ENCODE assay signal across 10 cellular contexts in genomic region chr5:171495122-171495700, GRCh38.
A peak's percentile ranks its signal among the peaks of the same experiment; 100 is the strongest.
DNase-seq lines count a peak whose midpoint lies in the region; TF ChIP-seq lines count a peak whose summit lies in the region.
"Had no signal": no experiment of that assay in that cellular context is flagged by ENCODE, and none has a peak within 500 bp of the region (broad histone marks: within the 10 kb centered on the region; RNA-seq: fewer than 3 reads in every experiment).

No MANE protein-coding gene starts in this region.

- no peak for TF ChIP-seq POLR2A in esophagus muscularis mucosa (IDR thresholded peaks at IDR 0.05; ENCODE audit: low read depth)
- no peak for TF ChIP-seq POLR2A in vagina (IDR thresholded peaks at IDR 0.05)

- H3K36me3 ChIP-seq in NT2/D1 (ENCODE audit: insufficient read depth, insufficient read length, low read length) (no peaks in the 10 kb centered on the region), esophagus muscularis mucosa (no peaks in the 10 kb centered on the region), vagina (no peaks in the 10 kb centered on the region)

- no peaks in the 10 kb centered on the region for H3K36me3 Mint-ChIP-seq in neural crest cell (ENCODE audit: low read depth)
- H3K36me3 Mint-ChIP-seq: stimulated activated naive B cell treated with anti-CD40 and anti-IgM and Interleukin-4, amounts not matched to agents 10 μg/mL and 1 μg/mL and 100 μg/mL, for 72 hours had no signal

- DNase-seq in NT2/D1 (ENCODE audit: low read depth, low spot score) (no peak), esophagus muscularis mucosa (ENCODE audit: extremely low spot score) (no peak), neural crest cell (ENCODE audit: low read depth, low spot score) (no peak), vagina (ENCODE audit: extremely low spot score in 2 of 2) (no peak), T-helper 9 cell (no peak), NK-92 (lab: John Stamatoyannopoulos, UW; ENCODE audit: unreplicated experiment) (no peak), NCI-H510A treated with DMSO at 0.1 percent for 48 hours (lab: John Stamatoyannopoulos, UW) (no peak)
- DNase-seq: activated CD8-positive, alpha-beta memory T cell treated with anti-CD3 and anti-CD28 coated beads for 24 hours; stimulated activated naive B cell treated with anti-CD40 and anti-IgM and Interleukin-4, amounts not matched to agents 10 μg/mL and 1 μg/mL and 100 μg/mL, for 72 hours had no signal

- H3K4me3 Mint-ChIP-seq in neural crest cell = no peak overlapping the region
- H3K4me3 Mint-ChIP-seq: central memory CD8-positive, alpha-beta T cell; stimulated activated naive B cell treated with anti-CD40 and anti-IgM and Interleukin-4, amounts not matched to agents 10 μg/mL and 1 μg/mL and 100 μg/mL, for 72 hours had no signal

- H3K27me3 ChIP-seq in NT2/D1 (ENCODE audit: insufficient read depth, insufficient read length) (no peaks in the 10 kb centered on the region), esophagus muscularis mucosa (no peaks in the 10 kb centered on the region), vagina (no peaks in the 10 kb centered on the region)

- no peaks in the 10 kb centered on the region for H3K9me3 Mint-ChIP-seq in neural crest cell
- H3K9me3 Mint-ChIP-seq: central memory CD8-positive, alpha-beta T cell; stimulated activated naive B cell treated with anti-CD40 and anti-IgM and Interleukin-4, amounts not matched to agents 10 μg/mL and 1 μg/mL and 100 μg/mL, for 72 hours had no signal

- WGBS in esophagus muscularis mucosa = 43% methylated on average over 5 of the region's 5 CpGs

- peak overlapping the region; percentile 93 for H3K27ac Mint-ChIP-seq in neural crest cell (ENCODE audit: unreplicated experiment)

- peaks cover 27% of the 10 kb centered on the region for H3K4me1 Mint-ChIP-seq in neural crest cell
- H3K4me1 Mint-ChIP-seq: central memory CD8-positive, alpha-beta T cell had no signal

- H3K4me3 ChIP-seq in NT2/D1 (ENCODE audit: insufficient read length, low read depth) (no peak overlapping the region), esophagus muscularis mucosa (peak overlapping the region in 2 of 4 donors; percentile 7 to 27), vagina (peak overlapping the region in 1 of 2 donors; percentile 7)

- no peak for TF ChIP-seq EP300 in esophagus muscularis mucosa (IDR thresholded peaks at IDR 0.05)

- no peaks in the 10 kb centered on the region for H3K27me3 Mint-ChIP-seq in neural crest cell (ENCODE audit: low read depth)

- H3K4me1 ChIP-seq in NT2/D1 (ENCODE audit: insufficient read depth, insufficient read length) (peaks cover 15% of the 10 kb centered on the region), esophagus muscularis mucosa (peaks cover 21 to 28% (median 23%) of the 10 kb centered on the region in 4 donors), vagina (peaks cover 21% of the 10 kb centered on the region)

- TF ChIP-seq CTCF in esophagus muscularis mucosa (IDR thresholded peaks at IDR 0.05) (no peak), neural crest cell (conservative IDR thresholded peaks at IDR 0.05) (no peak), vagina (IDR thresholded peaks at IDR 0.05) (no peak)

- peak overlapping the region; percentile 32 for H3K9ac ChIP-seq in NT2/D1 (ENCODE audit: insufficient read length, low read depth)

- intact Hi-C loops in esophagus muscularis mucosa (cut with DNase I) = no loop called here
- intact Hi-C loops in vagina (cut with DNase I) = loop anchor here (10.0 kb wide), 1 partner anchor 80 kb away; no protein-coding TSS in a partner anchor

- H3K9me3 ChIP-seq in NT2/D1 (ENCODE audit: insufficient read depth, low read length) = no peaks in the 10 kb centered on the region
- no peaks in the 10 kb centered on the region for H3K9me3 ChIP-seq in esophagus muscularis mucosa
- H3K9me3 ChIP-seq in vagina = no peaks in the 10 kb centered on the region

- H3K27ac ChIP-seq in esophagus muscularis mucosa (replicated peaks in 1 of 4) (peak overlapping the region; percentile 59 to 78 (median 71)), vagina (peak overlapping the region; percentile 77)
